Comparison of ENCODE assay signal across 1 cellular context in genomic region chr3:182382112-182382857, GRCh38.
TF ChIP-seq lines count a peak whose summit lies in the region.

No MANE protein-coding gene starts in this region.

TF ChIP-seq in GM23338, 12 proteins besides CTCF, POLR2A, EP300 and RAD21 (continued from another document):
- no peak for TF ChIP-seq REST (IDR thresholded peaks at IDR 0.05; ENCODE audit: unreplicated experiment)
- TF ChIP-seq EZH2phosphoT487 (IDR thresholded peaks at IDR 0.05; ENCODE audit: unreplicated experiment), result no peak
- no peak for TF ChIP-seq ZNF114 (CRISPR knock-in tag; IDR thresholded peaks at IDR 0.05)
- TF ChIP-seq CREB1 (CRISPR knock-in tag; IDR thresholded peaks at IDR 0.05; ENCODE audit: low read depth), result no peak
- TF ChIP-seq STAT1 (IDR thresholded peaks at IDR 0.05; ENCODE audit: unreplicated experiment), result no peak
- TF ChIP-seq, protein P1, sequence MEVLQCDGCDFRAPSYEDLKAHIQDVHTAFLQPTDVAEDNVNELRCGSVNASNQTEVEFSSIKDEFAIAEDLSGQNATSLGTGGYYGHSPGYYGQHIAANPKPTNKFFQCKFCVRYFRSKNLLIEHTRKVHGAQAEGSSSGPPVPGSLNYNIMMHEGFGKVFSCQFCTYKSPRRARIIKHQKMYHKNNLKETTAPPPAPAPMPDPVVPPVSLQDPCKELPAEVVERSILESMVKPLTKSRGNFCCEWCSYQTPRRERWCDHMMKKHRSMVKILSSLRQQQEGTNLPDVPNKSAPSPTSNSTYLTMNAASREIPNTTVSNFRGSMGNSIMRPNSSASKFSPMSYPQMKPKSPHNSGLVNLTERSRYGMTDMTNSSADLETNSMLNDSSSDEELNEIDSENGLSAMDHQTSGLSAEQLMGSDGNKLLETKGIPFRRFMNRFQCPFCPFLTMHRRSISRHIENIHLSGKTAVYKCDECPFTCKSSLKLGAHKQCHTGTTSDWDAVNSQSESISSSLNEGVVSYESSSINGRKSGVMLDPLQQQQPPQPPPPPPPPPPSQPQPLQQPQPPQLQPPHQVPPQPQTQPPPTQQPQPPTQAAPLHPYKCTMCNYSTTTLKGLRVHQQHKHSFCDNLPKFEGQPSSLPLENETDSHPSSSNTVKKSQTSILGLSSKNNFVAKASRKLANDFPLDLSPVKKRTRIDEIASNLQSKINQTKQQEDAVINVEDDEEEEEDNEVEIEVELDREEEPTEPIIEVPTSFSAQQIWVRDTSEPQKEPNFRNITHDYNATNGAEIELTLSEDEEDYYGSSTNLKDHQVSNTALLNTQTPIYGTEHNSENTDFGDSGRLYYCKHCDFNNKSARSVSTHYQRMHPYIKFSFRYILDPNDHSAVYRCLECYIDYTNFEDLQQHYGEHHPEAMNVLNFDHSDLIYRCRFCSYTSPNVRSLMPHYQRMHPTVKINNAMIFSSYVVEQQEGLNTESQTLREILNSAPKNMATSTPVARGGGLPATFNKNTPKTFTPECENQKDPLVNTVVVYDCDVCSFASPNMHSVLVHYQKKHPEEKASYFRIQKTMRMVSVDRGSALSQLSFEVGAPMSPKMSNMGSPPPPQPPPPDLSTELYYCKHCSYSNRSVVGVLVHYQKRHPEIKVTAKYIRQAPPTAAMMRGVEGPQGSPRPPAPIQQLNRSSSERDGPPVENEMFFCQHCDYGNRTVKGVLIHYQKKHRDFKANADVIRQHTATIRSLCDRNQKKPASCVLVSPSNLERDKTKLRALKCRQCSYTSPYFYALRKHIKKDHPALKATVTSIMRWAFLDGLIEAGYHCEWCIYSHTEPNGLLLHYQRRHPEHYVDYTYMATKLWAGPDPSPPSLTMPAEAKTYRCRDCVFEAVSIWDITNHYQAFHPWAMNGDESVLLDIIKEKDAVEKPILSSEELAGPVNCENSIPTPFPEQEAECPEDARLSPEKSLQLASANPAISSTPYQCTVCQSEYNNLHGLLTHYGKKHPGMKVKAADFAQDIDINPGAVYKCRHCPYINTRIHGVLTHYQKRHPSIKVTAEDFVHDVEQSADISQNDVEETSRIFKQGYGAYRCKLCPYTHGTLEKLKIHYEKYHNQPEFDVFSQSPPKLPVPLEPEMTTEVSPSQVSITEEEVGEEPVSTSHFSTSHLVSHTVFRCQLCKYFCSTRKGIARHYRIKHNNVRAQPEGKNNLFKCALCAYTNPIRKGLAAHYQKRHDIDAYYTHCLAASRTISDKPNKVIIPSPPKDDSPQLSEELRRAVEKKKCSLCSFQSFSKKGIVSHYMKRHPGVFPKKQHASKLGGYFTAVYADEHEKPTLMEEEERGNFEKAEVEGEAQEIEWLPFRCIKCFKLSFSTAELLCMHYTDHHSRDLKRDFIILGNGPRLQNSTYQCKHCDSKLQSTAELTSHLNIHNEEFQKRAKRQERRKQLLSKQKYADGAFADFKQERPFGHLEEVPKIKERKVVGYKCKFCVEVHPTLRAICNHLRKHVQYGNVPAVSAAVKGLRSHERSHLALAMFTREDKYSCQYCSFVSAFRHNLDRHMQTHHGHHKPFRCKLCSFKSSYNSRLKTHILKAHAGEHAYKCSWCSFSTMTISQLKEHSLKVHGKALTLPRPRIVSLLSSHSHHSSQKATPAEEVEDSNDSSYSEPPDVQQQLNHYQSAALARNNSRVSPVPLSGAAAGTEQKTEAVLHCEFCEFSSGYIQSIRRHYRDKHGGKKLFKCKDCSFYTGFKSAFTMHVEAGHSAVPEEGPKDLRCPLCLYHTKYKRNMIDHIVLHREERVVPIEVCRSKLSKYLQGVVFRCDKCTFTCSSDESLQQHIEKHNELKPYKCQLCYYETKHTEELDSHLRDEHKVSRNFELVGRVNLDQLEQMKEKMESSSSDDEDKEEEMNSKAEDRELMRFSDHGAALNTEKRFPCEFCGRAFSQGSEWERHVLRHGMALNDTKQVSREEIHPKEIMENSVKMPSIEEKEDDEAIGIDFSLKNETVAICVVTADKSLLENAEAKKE (CRISPR knock-in tag; IDR thresholded peaks at IDR 0.05), result no peak
